In genomic region chr4:22514001-22514400, GRCh38 we compare ENCODE assay signal across 11 cellular contexts. TPM values are rescaled to one million over a fixed set of nuclear protein-coding genes. Genes with fewer than 3 reads are reported as not detected.
DNase-seq lines count a peak whose midpoint lies in the region; ATAC-seq and TF ChIP-seq lines count a peak whose summit lies in the region.
"Had no signal": no experiment of that assay in that cellular context is flagged by ENCODE, and none has a peak within 500 bp of the region (broad histone marks: within the 10 kb centered on the region; RNA-seq: fewer than 3 reads in every experiment).

No MANE protein-coding gene starts in this region.

- peaks cover 0 to 6% (median 0%) of the 10 kb centered on the region in 3 donors for H3K4me1 Mint-ChIP-seq in CD8-positive, alpha-beta memory T cell
- peaks cover 9 to 19% of the 10 kb centered on the region in 2 donors for H3K4me1 Mint-ChIP-seq in stimulated activated naive B cell treated with anti-CD40 and anti-IgM and Interleukin-4, amounts not matched to agents 10 μg/mL and 1 μg/mL and 100 μg/mL, for 72 hours

- H3K4me3 ChIP-seq in SK-N-MC: peak overlapping the region; percentile 82
- peak overlapping the region; percentile 66 for H3K4me3 ChIP-seq in fibroblast of villous mesenchyme (ENCODE audit: low read depth, low read length)
- no peak overlapping the region for H3K4me3 ChIP-seq in CD8-positive, alpha-beta memory T cell (ENCODE audit: low read length)

- no peak for TF ChIP-seq CTCF in fibroblast of villous mesenchyme (IDR thresholded peaks at IDR 0.05; ENCODE audit: insufficient read depth, low read depth, low read length)

- DNase-seq in DMS53 (lab: John Stamatoyannopoulos, UW) (peak; percentile 16), DMS53 treated with DMSO at 0.1 percent for 48 hours (lab: John Stamatoyannopoulos, UW; ENCODE audit: unreplicated experiment) (no peak), SK-N-MC (ENCODE audit: low read depth, low spot score) (no peak), fibroblast of villous mesenchyme (ENCODE audit: low read depth) (peak; percentile 65), renal cortical epithelial cell (ENCODE audit: low read depth) (peak; percentile 92), NCI-H1694 treated with DMSO at 0.1 percent for 48 hours (lab: John Stamatoyannopoulos, UW) (no peak)
- DNase-seq in CD8-positive, alpha-beta memory T cell: no peak
- DNase-seq in stimulated activated naive B cell treated with anti-CD40 and anti-IgM and Interleukin-4, amounts not matched to agents 10 μg/mL and 1 μg/mL and 100 μg/mL, for 72 hours: no peak
- DNase-seq: 8988T; NCI-H774; stimulated activated CD4-positive, alpha-beta T cell treated with anti-CD3 and anti-CD28 coated beads, Interleukin-4, amount 100 ng/mL, for 1 hour had no signal

- no peaks in the 10 kb centered on the region for H3K9me3 ChIP-seq in SK-N-MC (ENCODE audit: low read depth, low read length)
- H3K9me3 ChIP-seq in CD8-positive, alpha-beta memory T cell (ENCODE audit: low read length): no peaks in the 10 kb centered on the region

- H3K4me3 Mint-ChIP-seq in CD8-positive, alpha-beta memory T cell: no peak overlapping the region
- H3K4me3 Mint-ChIP-seq in stimulated activated naive B cell treated with anti-CD40 and anti-IgM and Interleukin-4, amounts not matched to agents 10 μg/mL and 1 μg/mL and 100 μg/mL, for 72 hours: no peak overlapping the region

- peaks cover 3% of the 10 kb centered on the region for H3K4me1 ChIP-seq in CD8-positive, alpha-beta memory T cell (ENCODE audit: insufficient read depth, low read length)

- no peaks in the 10 kb centered on the region for H3K36me3 ChIP-seq in SK-N-MC (ENCODE audit: insufficient read depth, low read length)
- H3K36me3 ChIP-seq in CD8-positive, alpha-beta memory T cell (ENCODE audit: insufficient read depth, low read length): no peaks in the 10 kb centered on the region

- no peak overlapping the region for H3K9ac ChIP-seq in SK-N-MC (ENCODE audit: insufficient read length)

- peaks cover 0 to 29% (median 11%) of the 10 kb centered on the region in 5 donors for H3K9me3 Mint-ChIP-seq in CD8-positive, alpha-beta memory T cell
- no peaks in the 10 kb centered on the region for H3K9me3 Mint-ChIP-seq in stimulated activated naive B cell treated with anti-CD40 and anti-IgM and Interleukin-4, amounts not matched to agents 10 μg/mL and 1 μg/mL and 100 μg/mL, for 72 hours

- no peaks in the 10 kb centered on the region for H3K36me3 Mint-ChIP-seq in CD8-positive, alpha-beta memory T cell
- H3K36me3 Mint-ChIP-seq in stimulated activated naive B cell treated with anti-CD40 and anti-IgM and Interleukin-4, amounts not matched to agents 10 μg/mL and 1 μg/mL and 100 μg/mL, for 72 hours: peaks cover 0 to 2% of the 10 kb centered on the region in 2 donors

- peaks cover 16 to 32% of the 10 kb centered on the region in 2 donors for H3K27me3 Mint-ChIP-seq in CD8-positive, alpha-beta memory T cell
- peaks cover 31 to 39% of the 10 kb centered on the region in 2 donors for H3K27me3 Mint-ChIP-seq in stimulated activated naive B cell treated with anti-CD40 and anti-IgM and Interleukin-4, amounts not matched to agents 10 μg/mL and 1 μg/mL and 100 μg/mL, for 72 hours

- H3K27me3 ChIP-seq in CD8-positive, alpha-beta memory T cell (ENCODE audit: insufficient read depth, low read length, poor library complexity, severe bottlenecking): no peaks in the 10 kb centered on the region

- POLR2A ChIA-PET in CD8-positive, alpha-beta memory T cell (lab: Charles Lee): no interaction called here

- no peak overlapping the region for H3K27ac ChIP-seq in SK-N-MC
- no peak overlapping the region for H3K27ac ChIP-seq in CD8-positive, alpha-beta memory T cell (ENCODE audit: low read depth, low read length)

- no peak overlapping the region for H3K27ac Mint-ChIP-seq in CD8-positive, alpha-beta memory T cell
- no peak overlapping the region for H3K27ac Mint-ChIP-seq in stimulated activated naive B cell treated with anti-CD40 and anti-IgM and Interleukin-4, amounts not matched to agents 10 μg/mL and 1 μg/mL and 100 μg/mL, for 72 hours

- no peak for ATAC-seq in stimulated activated naive B cell treated with anti-CD40 and anti-IgM and Interleukin-4, amounts not matched to agents 10 μg/mL and 1 μg/mL and 100 μg/mL, for 72 hours (replicated peaks)

- CTCF ChIA-PET in CD8-positive, alpha-beta memory T cell (lab: Charles Lee): no interaction called here

RNA-seq across cellular contexts. Expression of gene ADGRA3, which starts 1.9 kb away (rescaled TPM):
- total RNA-seq in fibroblast of villous mesenchyme (24.8 and 25.9 TPM in 2 replicates), renal cortical epithelial cell (19.6 and 71.9 TPM in 2 replicates)
- total RNA-seq in CD8-positive, alpha-beta memory T cell: 1 to 10 TPM; 2.1 to 2.2 TPM
- 0.32 TPM for polyA plus RNA-seq in CD8-positive, alpha-beta memory T cell

Comparison
In these comparisons a context has a peak if more than half of its experiments do, and no peak if none do; other contexts are left out.
1. DNase-seq: peak in DMS53 (single experiment), fibroblast of villous mesenchyme (single experiment) and renal cortical epithelial cell (single experiment); none in DMS53 treated with DMSO at 0.1 percent for 48 hours (single experiment), SK-N-MC (single experiment), NCI-H1694 treated with DMSO at 0.1 percent for 48 hours (single experiment), CD8-positive, alpha-beta memory T cell (0 of 5) and stimulated activated naive B cell treated with anti-CD40 and anti-IgM and Interleukin-4, amounts not matched to agents 10 μg/mL and 1 μg/mL and 100 μg/mL, for 72 hours (single experiment).